Comparison of ENCODE assay signal across 2 cellular contexts in genomic region chr2:96113367-96113677, GRCh38.
TF ChIP-seq lines count a peak whose summit lies in the region.

No MANE protein-coding gene starts in this region.

TF ChIP-seq in HCT116, 20 proteins besides CTCF, POLR2A, EP300 and RAD21:
- no peak for TF ChIP-seq CEBPB (IDR thresholded peaks at IDR 0.05; ENCODE audit: low read depth)
- TF ChIP-seq YY1 (IDR thresholded peaks at IDR 0.05; ENCODE audit: extremely low read depth, insufficient replicate concordance, low read depth, low read length) = no peak
- TF ChIP-seq ELF1 (IDR thresholded peaks at IDR 0.05; ENCODE audit: borderline replicate concordance, low read depth) = no peak
- no peak for TF ChIP-seq FOSL1 (IDR thresholded peaks at IDR 0.05; ENCODE audit: low read depth)
- TF ChIP-seq SP1 (IDR thresholded peaks at IDR 0.05; ENCODE audit: low read depth) = no peak
- TF ChIP-seq ZFX (IDR thresholded peaks at IDR 0.05) = no peak
- TF ChIP-seq EGR1 (IDR thresholded peaks at IDR 0.05; ENCODE audit: low read depth) = no peak
TF ChIP-seq in HCT116: peak in this region for 0.

TF ChIP-seq in K562, 482 proteins besides CTCF, POLR2A, EP300 and RAD21:
- TF ChIP-seq HNRNPLL (IDR thresholded peaks at IDR 0.05; ENCODE audit: low read depth, low read length, poor library complexity, severe bottlenecking) (no peak), ZNF740 (CRISPR knock-in tag; IDR thresholded peaks at IDR 0.05) (no peak), ZNF740 (tag; IDR thresholded peaks at IDR 0.05) (no peak), MYC (IDR thresholded peaks at IDR 0.05; ENCODE audit: low read depth, low read length) (no peak), MYC (CRISPR knock-in tag; IDR thresholded peaks at IDR 0.05; ENCODE audit: borderline replicate concordance, low read depth) (no peak), ZKSCAN3 (CRISPR knock-in tag; IDR thresholded peaks at IDR 0.05) (no peak), ARHGAP35 (IDR thresholded peaks at IDR 0.05; ENCODE audit: partially characterized antibody) (no peak), ZNF778 (CRISPR knock-in tag; IDR thresholded peaks at IDR 0.05) (no peak), DEAF1 (CRISPR knock-in tag; IDR thresholded peaks at IDR 0.05) (no peak), NCOA4 (IDR thresholded peaks at IDR 0.05; ENCODE audit: partially characterized antibody) (no peak), POLR2H (tag; IDR thresholded peaks at IDR 0.05; ENCODE audit: low read depth) (no peak), MED1 (CRISPR knock-in tag; IDR thresholded peaks at IDR 0.05; ENCODE audit: borderline replicate concordance) (no peak), GATAD2B (IDR thresholded peaks at IDR 0.05; ENCODE audit: borderline replicate concordance) (no peak), HOMEZ (CRISPR knock-in tag; IDR thresholded peaks at IDR 0.05) (no peak), ZFP36 (IDR thresholded peaks at IDR 0.05; ENCODE audit: low read depth, low read length, partially characterized antibody) (no peak), PHB2 (IDR thresholded peaks at IDR 0.05; ENCODE audit: low read depth) (no peak), ATF7 (IDR thresholded peaks at IDR 0.05) (no peak), KLF10 (CRISPR knock-in tag; IDR thresholded peaks at IDR 0.05) (no peak)
